ENCODE assay signal across 18 cellular contexts in the genomic region with DNA sequence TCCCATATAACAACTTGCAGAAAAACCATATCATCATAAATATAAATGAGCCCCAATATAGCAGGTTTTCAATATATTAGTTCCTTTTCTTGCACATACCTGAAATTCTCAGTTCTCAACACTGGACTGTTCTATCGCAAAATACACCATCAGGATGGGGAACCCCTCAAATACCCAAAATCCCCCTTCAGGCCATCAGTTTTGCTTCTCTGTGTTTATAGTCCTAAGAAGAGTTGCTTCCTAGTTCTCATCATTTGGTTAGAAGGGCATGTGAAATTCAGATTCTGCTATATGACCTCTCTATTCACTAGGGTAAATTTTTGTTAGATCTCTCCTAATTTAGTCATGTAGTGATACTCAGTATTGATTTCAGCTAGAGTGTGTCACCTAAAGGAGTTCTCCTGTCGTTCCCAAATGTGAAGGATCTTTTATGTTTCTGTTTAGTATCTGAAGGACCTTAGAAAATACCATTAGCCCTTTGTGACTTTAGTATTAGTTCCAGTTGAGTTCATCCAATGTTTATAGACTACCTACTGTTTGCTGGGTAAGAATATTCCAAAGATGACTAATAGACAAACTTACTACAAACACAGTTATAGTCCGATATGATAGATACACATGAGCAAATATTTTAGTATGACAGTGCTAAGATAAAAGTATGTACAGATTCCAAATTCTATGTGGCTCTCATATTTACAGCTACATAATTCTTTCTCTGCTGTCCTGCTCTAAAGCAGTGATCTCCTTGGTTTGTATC.
DNase-seq lines count a peak whose midpoint lies in the region; ATAC-seq and TF ChIP-seq lines count a peak whose summit lies in the region.
"Had no signal": no experiment of that assay in that cellular context is flagged by ENCODE, and none has a peak within 500 bp of the region (broad histone marks: within the 10 kb centered on the region; RNA-seq: fewer than 3 reads in every experiment).

No MANE protein-coding gene starts in this region.

- H3K36me3 ChIP-seq in GM06990 (ENCODE audit: control insufficient read depth, insufficient read depth, low read length) = no peaks in the 10 kb centered on the region
- H3K36me3 ChIP-seq: lower lobe of right lung had no signal

- no peak overlapping the region for H3K4me3 ChIP-seq in GM06990 (replicated peaks; ENCODE audit: low read depth, low read length)
- H3K4me3 ChIP-seq: esophagus squamous epithelium, GM23338, lower lobe of right lung had no signal

- peak; percentile 89 for ATAC-seq in GM19023 (IDR thresholded peaks at IDR 0.05; ENCODE audit: unreplicated experiment)
- peak; percentile 77 for ATAC-seq in HG02678 (IDR thresholded peaks at IDR 0.05; ENCODE audit: unreplicated experiment)
- ATAC-seq in HG02973 (IDR thresholded peaks at IDR 0.05; ENCODE audit: unreplicated experiment) = no peak
- ATAC-seq: GM23338, lower lobe of right lung, natural killer cell, Panc1 had no signal

- no peaks in the 10 kb centered on the region for H3K27me3 ChIP-seq in GM06990 (replicated peaks; ENCODE audit: control insufficient read depth, insufficient read depth, low read length)
- H3K27me3 ChIP-seq: esophagus squamous epithelium had no signal

- no peak for TF ChIP-seq CTCF in GM06990 (IDR thresholded peaks at IDR 0.05; ENCODE audit: insufficient read depth, low read length, poor library complexity, severe bottlenecking)

- DNase-seq in GM06990 (ENCODE audit: extremely low read depth, insufficient read length) (peak; percentile 29), astrocyte of the hippocampus (ENCODE audit: low read depth, low spot score) (peak; percentile 14), T-helper 1 cell (no peak), NCI-H1417 treated with DMSO at 0.1 percent for 48 hours (lab: John Stamatoyannopoulos, UW) (no peak)
- no peak for DNase-seq in activated CD4-positive, alpha-beta T cell treated with anti-CD3 and anti-CD28 coated beads, Interleukin-2, amount 50 U/mL, for 48 hours
- DNase-seq: activated T-cell treated with anti-CD3 and anti-CD28 coated beads, Interleukin-2, amount 50 U/mL, for 1 hour; DMS153; esophagus squamous epithelium; lower lobe of right lung; natural killer cell; NCI-H1105; NCI-H510A; retina had no signal

Comparison
In these comparisons a context has a peak if more than half of its experiments do, and no peak if none do; other contexts are left out.
1. DNase-seq: peak in GM06990 (single experiment) and astrocyte of the hippocampus (single experiment); none in T-helper 1 cell (0 of 5), activated CD4-positive, alpha-beta T cell treated with anti-CD3 and anti-CD28 coated beads, Interleukin-2, amount 50 U/mL, for 48 hours (0 of 2) and NCI-H1417 treated with DMSO at 0.1 percent for 48 hours (single experiment).